1 cellular context compared by ENCODE assay signal in the genomic region with DNA sequence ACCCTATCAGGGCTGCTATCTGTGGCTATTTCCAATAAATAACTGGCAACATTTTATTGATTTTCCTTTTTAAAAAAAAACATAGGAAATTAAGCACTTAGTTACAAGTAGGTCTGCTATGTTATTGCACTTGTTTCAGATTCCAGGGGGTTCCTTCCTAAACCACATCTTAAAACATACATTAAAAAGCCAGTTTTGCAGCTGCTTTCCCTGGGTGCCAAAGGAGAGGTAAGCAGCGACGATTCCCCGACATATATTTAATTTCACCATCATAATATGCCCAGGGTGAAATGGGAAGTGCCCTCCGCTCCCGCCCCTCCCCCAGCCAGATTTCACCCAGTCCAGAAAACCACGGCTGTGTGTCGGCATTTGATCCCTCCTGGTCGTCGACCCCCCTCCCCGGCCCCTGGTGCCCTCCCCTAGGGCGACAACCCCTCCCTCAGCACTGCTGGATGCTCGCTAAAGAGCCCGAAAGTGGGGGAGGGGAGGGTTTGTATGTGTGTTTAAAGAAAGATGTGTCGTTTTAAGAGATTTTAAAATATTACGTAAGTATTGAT.
TF ChIP-seq lines count a peak whose summit lies in the region.

No MANE protein-coding gene starts in this region.

TF ChIP-seq in GM12878, 131 proteins besides CTCF, POLR2A, EP300 and RAD21 (continued from another document):
- no peak for TF ChIP-seq SRF (IDR thresholded peaks at IDR 0.05; ENCODE audit: low read depth in 2 of 2, low read length in 2 of 2)
- no peak for TF ChIP-seq CEBPB (IDR thresholded peaks at IDR 0.05; ENCODE audit: borderline replicate concordance in 1 of 2, low read depth in 2 of 2, low read length in 2 of 2)
